In genomic region chr2:165114345-165114943, GRCh38 we compare ENCODE assay signal across 1 cellular context.
TF ChIP-seq lines count a peak whose summit lies in the region.

No MANE protein-coding gene starts in this region.

TF ChIP-seq in HEK293, 187 proteins besides CTCF, POLR2A, EP300 and RAD21 (continued from another document):
- TF ChIP-seq PRDM10 (tag by site-specific recombination; IDR thresholded peaks at IDR 0.05) (0 out of 2 replicates have a peak, but pooled peaks have one; percentile 15), ZBTB8A (tag by site-specific recombination; IDR thresholded peaks at IDR 0.05) (no peak), ZNF677 (tag by site-specific recombination; IDR thresholded peaks at IDR 0.05) (no peak), ZNF580 (tag by site-specific recombination; IDR thresholded peaks at IDR 0.05) (no peak), WT1 (tag by site-specific recombination; IDR thresholded peaks at IDR 0.05) (peak; percentile 41; the same call in 1 of the 2 replicates), ZNF626 (tag by site-specific recombination; IDR thresholded peaks at IDR 0.05) (no peak)
